Comparison of ENCODE assay signal across 1 cellular context in the genomic region with DNA sequence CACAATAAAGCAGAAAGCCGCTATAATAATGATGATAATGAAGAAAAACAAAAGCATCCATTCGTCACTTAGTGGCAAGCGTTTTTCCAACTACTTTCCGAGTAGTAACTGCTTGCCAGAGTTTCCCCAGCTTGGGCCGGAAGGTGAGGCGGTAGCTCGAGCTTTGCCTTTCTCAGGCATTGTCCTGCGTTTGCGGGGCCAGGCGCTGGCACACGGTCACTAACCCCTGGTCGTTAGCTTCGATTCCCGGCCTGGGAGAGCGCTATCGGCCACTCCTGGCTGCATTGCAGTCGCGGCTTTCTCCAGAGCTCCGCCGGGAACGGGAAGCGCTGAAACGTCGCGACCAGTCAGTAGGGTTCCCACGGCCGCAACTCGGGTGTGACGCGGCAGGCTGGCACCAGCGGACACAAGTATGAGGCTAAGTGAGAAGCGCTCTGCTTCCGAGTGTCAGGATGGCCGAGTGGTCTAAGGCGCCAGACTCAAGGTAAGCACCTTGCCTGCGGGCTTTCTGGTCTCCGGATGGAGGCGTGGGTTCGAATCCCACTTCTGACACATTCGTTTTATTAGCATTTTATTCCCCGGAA.
A peak's percentile ranks its signal among the peaks of the same experiment; 100 is the strongest.
TF ChIP-seq lines count a peak whose summit lies in the region.

No MANE protein-coding gene starts in this region.

TF ChIP-seq in HepG2, 621 proteins besides CTCF, POLR2A, EP300 and RAD21 (continues in another document):
- TF ChIP-seq ZMYM4 (CRISPR knock-in tag; IDR thresholded peaks at IDR 0.05) (peak; percentile 38; the same call in 1 of the 2 replicates), ZBTB42 (CRISPR knock-in tag; IDR thresholded peaks at IDR 0.05) (no peak), ZNF550 (CRISPR knock-in tag; IDR thresholded peaks at IDR 0.05; ENCODE audit: borderline replicate concordance) (no peak), PCBP2 (optimal IDR thresholded peaks at IDR 0.05; ENCODE audit: low read depth, low read length, poor library complexity, severe bottlenecking) (no peak), ZNF496 (CRISPR knock-in tag; IDR thresholded peaks at IDR 0.05; ENCODE audit: insufficient replicate concordance) (no peak), ZNF460 (CRISPR knock-in tag; IDR thresholded peaks at IDR 0.05; ENCODE audit: borderline replicate concordance) (no peak; the same call in 1 of the 2 replicates), BRD4 (CRISPR knock-in tag; IDR thresholded peaks at IDR 0.05) (no peak), SIX1 (CRISPR knock-in tag; IDR thresholded peaks at IDR 0.05; ENCODE audit: borderline replicate concordance) (0 out of 2 replicates have a peak, but pooled peaks have one; percentile 7), NONO (IDR thresholded peaks at IDR 0.05) (no peak), NONO (CRISPR knock-in tag; conservative IDR thresholded peaks at IDR 0.05) (peak; percentile 82; the same call in 1 of the 2 replicates), NR3C1 (CRISPR knock-in tag; IDR thresholded peaks at IDR 0.05) (no peak), ZKSCAN5 (CRISPR knock-in tag; IDR thresholded peaks at IDR 0.05) (no peak), SNAPC2 (CRISPR knock-in tag; IDR thresholded peaks at IDR 0.05) (peak; percentile 87; the same call in 1 of the 2 replicates), SALL2 (CRISPR knock-in tag; IDR thresholded peaks at IDR 0.05) (0 out of 2 replicates have a peak, but pooled peaks have one; percentile 48), ARNT (IDR thresholded peaks at IDR 0.05) (no peak), ZNF230 (CRISPR knock-in tag; IDR thresholded peaks at IDR 0.05) (0 out of 2 replicates have a peak, but pooled peaks have one; percentile 4), ZNF558 (CRISPR knock-in tag; IDR thresholded peaks at IDR 0.05; ENCODE audit: borderline replicate concordance) (no peak; the same call in 1 of the 2 replicates), FLYWCH1 (CRISPR knock-in tag; IDR thresholded peaks at IDR 0.05) (no peak), ZNF446 (CRISPR knock-in tag; IDR thresholded peaks at IDR 0.05) (no peak), ZSCAN21 (CRISPR knock-in tag; IDR thresholded peaks at IDR 0.05; ENCODE audit: borderline replicate concordance) (peak; percentile 67; the same call in 1 of the 2 replicates), NRL (CRISPR knock-in tag; IDR thresholded peaks at IDR 0.05; ENCODE audit: borderline replicate concordance) (no peak; the same call in 1 of the 2 replicates), ZNF354B (CRISPR knock-in tag; IDR thresholded peaks at IDR 0.05) (0 out of 2 replicates have a peak, but pooled peaks have one; percentile 50), MAFG (CRISPR knock-in tag; IDR thresholded peaks at IDR 0.05) (no peak), HDAC2 (CRISPR knock-in tag; IDR thresholded peaks at IDR 0.05) (no peak; the same call in none of the 2 replicates), SP4 (CRISPR knock-in tag; IDR thresholded peaks at IDR 0.05) (peak; percentile 59; the same call in 1 of the 2 replicates), ELF4 (CRISPR knock-in tag; IDR thresholded peaks at IDR 0.05; ENCODE audit: borderline replicate concordance) (no peak), XBP1 (CRISPR knock-in tag; IDR thresholded peaks at IDR 0.05) (peak; percentile 29; the same call in 1 of the 2 replicates), ZBTB8A (CRISPR knock-in tag; IDR thresholded peaks at IDR 0.05; ENCODE audit: borderline replicate concordance, low read depth) (no peak), MYNN (CRISPR knock-in tag; IDR thresholded peaks at IDR 0.05; ENCODE audit: low read depth) (no peak; the same call in 1 of the 2 replicates), ZNF343 (CRISPR knock-in tag; IDR thresholded peaks at IDR 0.05) (0 out of 2 replicates have a peak, but pooled peaks have one; percentile 47), ZNF839 (CRISPR knock-in tag; IDR thresholded peaks at IDR 0.05; ENCODE audit: borderline replicate concordance) (no peak), ZNF678 (CRISPR knock-in tag; IDR thresholded peaks at IDR 0.05) (peak; percentile 74; the same call in 1 of the 2 replicates), MIXL1 (CRISPR knock-in tag; IDR thresholded peaks at IDR 0.05) (no peak), FOXM1 (CRISPR knock-in tag; IDR thresholded peaks at IDR 0.05) (no peak), ZNF3 (CRISPR knock-in tag; IDR thresholded peaks at IDR 0.05) (no peak), ZNF367 (CRISPR knock-in tag; IDR thresholded peaks at IDR 0.05; ENCODE audit: borderline replicate concordance) (no peak), SSRP1 (CRISPR knock-in tag; IDR thresholded peaks at IDR 0.05) (no peak)
- TF ChIP-seq, protein P1, sequence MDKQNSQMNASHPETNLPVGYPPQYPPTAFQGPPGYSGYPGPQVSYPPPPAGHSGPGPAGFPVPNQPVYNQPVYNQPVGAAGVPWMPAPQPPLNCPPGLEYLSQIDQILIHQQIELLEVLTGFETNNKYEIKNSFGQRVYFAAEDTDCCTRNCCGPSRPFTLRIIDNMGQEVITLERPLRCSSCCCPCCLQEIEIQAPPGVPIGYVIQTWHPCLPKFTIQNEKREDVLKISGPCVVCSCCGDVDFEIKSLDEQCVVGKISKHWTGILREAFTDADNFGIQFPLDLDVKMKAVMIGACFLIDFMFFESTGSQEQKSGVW (CRISPR knock-in tag; IDR thresholded peaks at IDR 0.05; ENCODE audit: borderline replicate concordance): no peak
- TF ChIP-seq, protein P2, sequence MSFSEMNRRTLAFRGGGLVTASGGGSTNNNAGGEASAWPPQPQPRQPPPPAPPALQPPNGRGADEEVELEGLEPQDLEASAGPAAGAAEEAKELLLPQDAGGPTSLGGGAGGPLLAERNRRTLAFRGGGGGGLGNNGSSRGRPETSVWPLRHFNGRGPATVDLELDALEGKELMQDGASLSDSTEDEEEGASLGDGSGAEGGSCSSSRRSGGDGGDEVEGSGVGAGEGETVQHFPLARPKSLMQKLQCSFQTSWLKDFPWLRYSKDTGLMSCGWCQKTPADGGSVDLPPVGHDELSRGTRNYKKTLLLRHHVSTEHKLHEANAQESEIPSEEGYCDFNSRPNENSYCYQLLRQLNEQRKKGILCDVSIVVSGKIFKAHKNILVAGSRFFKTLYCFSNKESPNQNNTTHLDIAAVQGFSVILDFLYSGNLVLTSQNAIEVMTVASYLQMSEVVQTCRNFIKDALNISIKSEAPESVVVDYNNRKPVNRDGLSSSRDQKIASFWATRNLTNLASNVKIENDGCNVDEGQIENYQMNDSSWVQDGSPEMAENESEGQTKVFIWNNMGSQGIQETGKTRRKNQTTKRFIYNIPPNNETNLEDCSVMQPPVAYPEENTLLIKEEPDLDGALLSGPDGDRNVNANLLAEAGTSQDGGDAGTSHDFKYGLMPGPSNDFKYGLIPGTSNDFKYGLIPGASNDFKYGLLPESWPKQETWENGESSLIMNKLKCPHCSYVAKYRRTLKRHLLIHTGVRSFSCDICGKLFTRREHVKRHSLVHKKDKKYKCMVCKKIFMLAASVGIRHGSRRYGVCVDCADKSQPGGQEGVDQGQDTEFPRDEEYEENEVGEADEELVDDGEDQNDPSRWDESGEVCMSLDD (CRISPR knock-in tag; IDR thresholded peaks at IDR 0.05; ENCODE audit: borderline replicate concordance): no peak
- TF ChIP-seq, protein P3, sequence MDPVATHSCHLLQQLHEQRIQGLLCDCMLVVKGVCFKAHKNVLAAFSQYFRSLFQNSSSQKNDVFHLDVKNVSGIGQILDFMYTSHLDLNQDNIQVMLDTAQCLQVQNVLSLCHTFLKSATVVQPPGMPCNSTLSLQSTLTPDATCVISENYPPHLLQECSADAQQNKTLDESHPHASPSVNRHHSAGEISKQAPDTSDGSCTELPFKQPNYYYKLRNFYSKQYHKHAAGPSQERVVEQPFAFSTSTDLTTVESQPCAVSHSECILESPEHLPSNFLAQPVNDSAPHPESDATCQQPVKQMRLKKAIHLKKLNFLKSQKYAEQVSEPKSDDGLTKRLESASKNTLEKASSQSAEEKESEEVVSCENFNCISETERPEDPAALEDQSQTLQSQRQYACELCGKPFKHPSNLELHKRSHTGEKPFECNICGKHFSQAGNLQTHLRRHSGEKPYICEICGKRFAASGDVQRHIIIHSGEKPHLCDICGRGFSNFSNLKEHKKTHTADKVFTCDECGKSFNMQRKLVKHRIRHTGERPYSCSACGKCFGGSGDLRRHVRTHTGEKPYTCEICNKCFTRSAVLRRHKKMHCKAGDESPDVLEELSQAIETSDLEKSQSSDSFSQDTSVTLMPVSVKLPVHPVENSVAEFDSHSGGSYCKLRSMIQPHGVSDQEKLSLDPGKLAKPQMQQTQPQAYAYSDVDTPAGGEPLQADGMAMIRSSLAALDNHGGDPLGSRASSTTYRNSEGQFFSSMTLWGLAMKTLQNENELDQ (CRISPR knock-in tag; IDR thresholded peaks at IDR 0.05; ENCODE audit: borderline replicate concordance): no peak
- TF ChIP-seq, protein P4, sequence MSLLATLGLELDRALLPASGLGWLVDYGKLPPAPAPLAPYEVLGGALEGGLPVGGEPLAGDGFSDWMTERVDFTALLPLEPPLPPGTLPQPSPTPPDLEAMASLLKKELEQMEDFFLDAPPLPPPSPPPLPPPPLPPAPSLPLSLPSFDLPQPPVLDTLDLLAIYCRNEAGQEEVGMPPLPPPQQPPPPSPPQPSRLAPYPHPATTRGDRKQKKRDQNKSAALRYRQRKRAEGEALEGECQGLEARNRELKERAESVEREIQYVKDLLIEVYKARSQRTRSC (CRISPR knock-in tag; IDR thresholded peaks at IDR 0.05; ENCODE audit: low read depth): no peak
- TF ChIP-seq, protein P5, sequence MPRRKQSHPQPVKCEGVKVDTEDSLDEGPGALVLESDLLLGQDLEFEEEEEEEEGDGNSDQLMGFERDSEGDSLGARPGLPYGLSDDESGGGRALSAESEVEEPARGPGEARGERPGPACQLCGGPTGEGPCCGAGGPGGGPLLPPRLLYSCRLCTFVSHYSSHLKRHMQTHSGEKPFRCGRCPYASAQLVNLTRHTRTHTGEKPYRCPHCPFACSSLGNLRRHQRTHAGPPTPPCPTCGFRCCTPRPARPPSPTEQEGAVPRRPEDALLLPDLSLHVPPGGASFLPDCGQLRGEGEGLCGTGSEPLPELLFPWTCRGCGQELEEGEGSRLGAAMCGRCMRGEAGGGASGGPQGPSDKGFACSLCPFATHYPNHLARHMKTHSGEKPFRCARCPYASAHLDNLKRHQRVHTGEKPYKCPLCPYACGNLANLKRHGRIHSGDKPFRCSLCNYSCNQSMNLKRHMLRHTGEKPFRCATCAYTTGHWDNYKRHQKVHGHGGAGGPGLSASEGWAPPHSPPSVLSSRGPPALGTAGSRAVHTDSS (CRISPR knock-in tag; conservative IDR thresholded peaks at IDR 0.05): no peak
- TF ChIP-seq, protein P6, sequence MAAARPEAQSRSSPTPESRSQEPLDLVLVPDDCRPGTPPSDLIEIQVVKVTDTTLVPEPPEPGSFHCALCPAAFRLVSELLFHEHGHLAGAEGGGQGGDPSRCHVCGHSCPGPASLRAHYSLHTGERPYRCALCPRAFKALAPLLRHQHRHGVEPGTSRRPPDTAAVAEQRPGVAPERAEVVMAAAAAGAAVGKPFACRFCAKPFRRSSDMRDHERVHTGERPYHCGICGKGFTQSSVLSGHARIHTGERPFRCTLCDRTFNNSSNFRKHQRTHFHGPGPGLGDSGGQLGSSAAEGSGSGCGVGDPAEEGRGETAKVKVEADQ (CRISPR knock-in tag; IDR thresholded peaks at IDR 0.05; ENCODE audit: borderline replicate concordance): no peak
- TF ChIP-seq, protein P7, sequence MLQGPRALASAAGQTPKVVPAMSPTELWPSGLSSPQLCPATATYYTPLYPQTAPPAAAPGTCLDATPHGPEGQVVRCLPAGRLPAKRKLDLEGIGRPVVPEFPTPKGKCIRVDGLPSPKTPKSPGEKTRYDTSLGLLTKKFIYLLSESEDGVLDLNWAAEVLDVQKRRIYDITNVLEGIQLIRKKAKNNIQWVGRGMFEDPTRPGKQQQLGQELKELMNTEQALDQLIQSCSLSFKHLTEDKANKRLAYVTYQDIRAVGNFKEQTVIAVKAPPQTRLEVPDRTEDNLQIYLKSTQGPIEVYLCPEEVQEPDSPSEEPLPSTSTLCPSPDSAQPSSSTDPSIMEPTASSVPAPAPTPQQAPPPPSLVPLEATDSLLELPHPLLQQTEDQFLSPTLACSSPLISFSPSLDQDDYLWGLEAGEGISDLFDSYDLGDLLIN (CRISPR knock-in tag; IDR thresholded peaks at IDR 0.05; ENCODE audit: borderline replicate concordance): no peak
- TF ChIP-seq, protein P8, sequence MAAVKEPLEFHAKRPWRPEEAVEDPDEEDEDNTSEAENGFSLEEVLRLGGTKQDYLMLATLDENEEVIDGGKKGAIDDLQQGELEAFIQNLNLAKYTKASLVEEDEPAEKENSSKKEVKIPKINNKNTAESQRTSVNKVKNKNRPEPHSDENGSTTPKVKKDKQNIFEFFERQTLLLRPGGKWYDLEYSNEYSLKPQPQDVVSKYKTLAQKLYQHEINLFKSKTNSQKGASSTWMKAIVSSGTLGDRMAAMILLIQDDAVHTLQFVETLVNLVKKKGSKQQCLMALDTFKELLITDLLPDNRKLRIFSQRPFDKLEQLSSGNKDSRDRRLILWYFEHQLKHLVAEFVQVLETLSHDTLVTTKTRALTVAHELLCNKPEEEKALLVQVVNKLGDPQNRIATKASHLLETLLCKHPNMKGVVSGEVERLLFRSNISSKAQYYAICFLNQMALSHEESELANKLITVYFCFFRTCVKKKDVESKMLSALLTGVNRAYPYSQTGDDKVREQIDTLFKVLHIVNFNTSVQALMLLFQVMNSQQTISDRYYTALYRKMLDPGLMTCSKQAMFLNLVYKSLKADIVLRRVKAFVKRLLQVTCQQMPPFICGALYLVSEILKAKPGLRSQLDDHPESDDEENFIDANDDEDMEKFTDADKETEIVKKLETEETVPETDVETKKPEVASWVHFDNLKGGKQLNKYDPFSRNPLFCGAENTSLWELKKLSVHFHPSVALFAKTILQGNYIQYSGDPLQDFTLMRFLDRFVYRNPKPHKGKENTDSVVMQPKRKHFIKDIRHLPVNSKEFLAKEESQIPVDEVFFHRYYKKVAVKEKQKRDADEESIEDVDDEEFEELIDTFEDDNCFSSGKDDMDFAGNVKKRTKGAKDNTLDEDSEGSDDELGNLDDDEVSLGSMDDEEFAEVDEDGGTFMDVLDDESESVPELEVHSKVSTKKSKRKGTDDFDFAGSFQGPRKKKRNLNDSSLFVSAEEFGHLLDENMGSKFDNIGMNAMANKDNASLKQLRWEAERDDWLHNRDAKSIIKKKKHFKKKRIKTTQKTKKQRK (IDR thresholded peaks at IDR 0.05; ENCODE audit: low read length): no peak
- TF ChIP-seq, protein P9, sequence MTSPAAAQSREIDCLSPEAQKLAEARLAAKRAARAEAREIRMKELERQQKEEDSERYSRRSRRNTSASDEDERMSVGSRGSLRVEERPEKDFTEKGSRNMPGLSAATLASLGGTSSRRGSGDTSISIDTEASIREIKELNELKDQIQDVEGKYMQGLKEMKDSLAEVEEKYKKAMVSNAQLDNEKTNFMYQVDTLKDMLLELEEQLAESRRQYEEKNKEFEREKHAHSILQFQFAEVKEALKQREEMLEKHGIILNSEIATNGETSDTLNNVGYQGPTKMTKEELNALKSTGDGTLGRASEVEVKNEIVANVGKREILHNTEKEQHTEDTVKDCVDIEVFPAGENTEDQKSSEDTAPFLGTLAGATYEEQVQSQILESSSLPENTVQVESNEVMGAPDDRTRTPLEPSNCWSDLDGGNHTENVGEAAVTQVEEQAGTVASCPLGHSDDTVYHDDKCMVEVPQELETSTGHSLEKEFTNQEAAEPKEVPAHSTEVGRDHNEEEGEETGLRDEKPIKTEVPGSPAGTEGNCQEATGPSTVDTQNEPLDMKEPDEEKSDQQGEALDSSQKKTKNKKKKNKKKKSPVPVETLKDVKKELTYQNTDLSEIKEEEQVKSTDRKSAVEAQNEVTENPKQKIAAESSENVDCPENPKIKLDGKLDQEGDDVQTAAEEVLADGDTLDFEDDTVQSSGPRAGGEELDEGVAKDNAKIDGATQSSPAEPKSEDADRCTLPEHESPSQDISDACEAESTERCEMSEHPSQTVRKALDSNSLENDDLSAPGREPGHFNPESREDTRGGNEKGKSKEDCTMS (CRISPR knock-in tag; conservative IDR thresholded peaks at IDR 0.05): no peak
